In the genomic region with DNA sequence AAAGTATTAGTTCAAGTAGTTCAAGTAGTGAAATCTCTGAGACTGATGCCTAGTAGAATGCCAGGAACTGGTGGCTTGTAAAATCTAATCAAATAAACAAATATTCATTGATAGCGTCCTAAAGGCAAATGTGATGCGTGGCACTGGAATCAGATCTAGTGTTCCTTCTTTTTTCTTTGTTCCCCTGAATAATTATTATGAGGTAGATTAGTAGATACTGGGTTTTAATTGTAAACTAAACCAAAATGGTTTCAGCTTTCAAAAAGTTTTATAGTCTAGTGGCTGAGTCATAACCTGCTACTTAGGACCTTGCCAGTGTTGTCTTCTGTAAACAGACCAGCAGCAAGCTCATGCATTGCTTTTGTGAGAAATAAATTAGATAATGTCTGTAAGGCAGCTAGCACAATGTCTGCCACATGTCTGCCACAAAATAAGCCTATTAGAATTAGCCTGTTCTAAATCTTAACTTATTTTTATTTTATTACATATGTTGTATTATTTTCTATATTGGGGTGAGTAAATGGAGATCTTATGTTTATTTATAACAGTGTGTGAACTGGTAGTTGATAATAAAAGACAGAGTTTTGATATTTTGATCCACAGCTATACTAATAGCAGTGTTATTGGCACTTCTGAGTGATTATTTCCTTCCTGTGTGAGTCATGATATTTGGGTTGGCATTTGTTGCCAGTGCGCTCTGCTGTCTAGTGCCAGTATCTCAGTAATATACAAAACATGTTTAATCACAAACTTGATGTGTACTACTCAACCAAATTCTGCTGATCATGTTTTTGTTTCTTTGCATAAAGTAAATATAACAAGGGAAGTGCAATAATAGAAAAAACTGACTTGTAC, we compare ENCODE assay signal across 9 cellular contexts.
DNase-seq lines count a peak whose midpoint lies in the region; ATAC-seq, FAIRE-seq and TF ChIP-seq lines count a peak whose summit lies in the region.
"Had no signal": no experiment of that assay in that cellular context is flagged by ENCODE, and none has a peak within 500 bp of the region (broad histone marks: within the 10 kb centered on the region; RNA-seq: fewer than 3 reads in every experiment).

No MANE protein-coding gene starts in this region.

- WGBS in pancreas, 2 donors = 41 to 51% methylated on average over 3 of the region's 3 CpGs

- peaks cover 0 to 19% (median 11%) of the 10 kb centered on the region in 3 donors for H3K4me1 ChIP-seq in pancreas

- peak overlapping the region in 1 of 4 donors; percentile 37 for H3K27ac ChIP-seq in pancreas

- ATAC-seq in pancreas (peak; percentile 67 to 94 (median 84)), HG03565 (IDR thresholded peaks at IDR 0.05; ENCODE audit: unreplicated experiment) (no peak)

- no peaks in the 10 kb centered on the region for H3K27me3 ChIP-seq in pancreas

- intact Hi-C loops in pancreas (cut with DNase I) = no loop called here

- FAIRE-seq in pancreas (lab: Jason Lieb, UNC) = no peak

- no peaks in the 10 kb centered on the region for H3K36me3 ChIP-seq in pancreas

- H3K4me3 ChIP-seq in pancreas = no peak overlapping the region

- peak; percentile 54 for DNase-seq in EL
- peak; percentile 62 for DNase-seq in NCI-H2196 treated with DMSO at 0.1 percent for 48 hours (lab: John Stamatoyannopoulos, UW; ENCODE audit: unreplicated experiment)
- DNase-seq in dermis blood vessel endothelial cell = peak; percentile 82
- DNase-seq in pancreas = peak in 1 of 6 donors; percentile 25
- no peak for DNase-seq in T-helper 9 cell
- no peak for DNase-seq in cerebellar nuclear complex (lab: John Stamatoyannopoulos, UW)
- DNase-seq in germinal center (ENCODE audit: low spot score) = no peak
- DNase-seq: activated naive CD4-positive, alpha-beta T cell treated with Interleukin-2 at 50 U/mL for 16 hours had no signal

- no peak for TF ChIP-seq CTCF in pancreas (IDR thresholded peaks at IDR 0.05)

- no peaks in the 10 kb centered on the region for H3K9me3 ChIP-seq in pancreas

Comparison
In these comparisons a context has a peak if more than half of its experiments do, and no peak if none do; other contexts are left out.
1. DNase-seq: peak in EL (single experiment), NCI-H2196 treated with DMSO at 0.1 percent for 48 hours (single experiment) and dermis blood vessel endothelial cell (single experiment); none in T-helper 9 cell (single experiment), cerebellar nuclear complex (0 of 2) and germinal center (single experiment).